Comparison of ENCODE assay signal across 14 cellular contexts in the genomic region with DNA sequence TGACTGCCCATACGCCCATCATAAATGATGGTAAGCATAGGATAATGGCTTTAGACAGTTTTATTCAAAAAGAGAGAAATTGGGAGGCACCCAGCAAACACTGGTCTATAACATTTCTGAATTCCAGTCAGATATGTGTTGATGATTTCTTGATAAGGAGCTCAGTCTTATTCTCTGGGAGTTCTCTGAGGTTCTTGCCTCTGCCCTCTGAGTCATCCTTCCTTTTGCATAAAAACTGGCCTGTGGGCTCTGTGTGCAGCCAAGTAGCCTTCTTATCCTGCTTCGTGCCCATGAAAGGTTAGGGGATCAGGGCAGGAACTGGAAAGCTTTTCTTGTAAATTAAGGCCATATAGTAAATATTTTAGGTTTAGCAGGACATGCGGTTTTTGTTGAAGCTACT. TPM values are rescaled to one million over a fixed set of nuclear protein-coding genes. Genes with fewer than 3 reads are reported as not detected.
A peak's percentile ranks its signal among the peaks of the same experiment; 100 is the strongest.
DNase-seq lines count a peak whose midpoint lies in the region; ATAC-seq and TF ChIP-seq lines count a peak whose summit lies in the region.
"Had no signal": no experiment of that assay in that cellular context is flagged by ENCODE, and none has a peak within 500 bp of the region (broad histone marks: within the 10 kb centered on the region; RNA-seq: fewer than 3 reads in every experiment).

No MANE protein-coding gene starts in this region.

- POLR2A ChIA-PET in OCI-LY7 (lab: Charles Lee) = interaction anchor here (0.6 to 0.7 kb wide), 3 partner anchors 10 to 496 kb away, joined by 3 read pairs; no protein-coding TSS in a partner anchor

- no peak overlapping the region for H3K9ac ChIP-seq in fibroblast of lung (ENCODE audit: insufficient read depth, low read length)

- no peaks in the 10 kb centered on the region for H3K79me2 ChIP-seq in fibroblast of lung (ENCODE audit: control insufficient read depth, insufficient read depth, low read length)
- H3K79me2 ChIP-seq in OCI-LY7 (ENCODE audit: insufficient read depth, low read depth, low read length) = no peaks in the 10 kb centered on the region

- no peaks in the 10 kb centered on the region for H3K9me3 ChIP-seq in fibroblast of lung (ENCODE audit: control insufficient read depth, insufficient read depth, low read depth, low read length)
- H3K9me3 ChIP-seq in OCI-LY7 (ENCODE audit: low read length) = no peaks in the 10 kb centered on the region
- H3K9me3 ChIP-seq: body of pancreas, heart right ventricle had no signal

- H3K4me3 ChIP-seq in fibroblast of lung (replicated peaks in 1 of 4; ENCODE audit: control extremely low read depth in 1 of 4, insufficient read depth in 1 of 4, low read depth in 3 of 4, low read length in 4 of 4) = no peak overlapping the region
- H3K4me3 ChIP-seq in OCI-LY7 (ENCODE audit: low read depth, low read length, poor library complexity, severe bottlenecking) = no peak overlapping the region
- H3K4me3 ChIP-seq: body of pancreas, heart right ventricle had no signal

- H2AFZ ChIP-seq in fibroblast of lung (ENCODE audit: low read length) (no peak overlapping the region), OCI-LY7 (ENCODE audit: low read length) (no peak overlapping the region)

- H3K27me3 ChIP-seq in fibroblast of lung (ENCODE audit: control insufficient read depth, insufficient read depth, low read length) = no peaks in the 10 kb centered on the region
- H3K27me3 ChIP-seq: body of pancreas, heart right ventricle had no signal

- DNase-seq in H4 (ENCODE audit: low spot score) (peak; percentile 49), fibroblast of lung (ENCODE audit: low read depth in 2 of 2) (peak; percentile 78 to 84), renal cortical epithelial cell (ENCODE audit: low read depth) (peak; percentile 75), OCI-LY7 (ENCODE audit: low spot score) (no peak), medulla oblongata (ENCODE audit: extremely low spot score) (no peak)
- DNase-seq: activated CD8-positive, alpha-beta memory T cell treated with anti-CD3 and anti-CD28 coated beads, Interleukin-2, amount 50 U/mL, for 4 hours; body of pancreas; DND-41; heart right ventricle; NCI-H446 treated with DMSO at 0.1 percent for 48 hours had no signal

- no TSS peak for BruUV-seq in OCI-LY7 (replicated peaks; lab: Mats Ljungman, UMichigan)

- no peaks in the 10 kb centered on the region for H3K9me2 ChIP-seq in OCI-LY7 (ENCODE audit: insufficient read depth, low read length)

- no peak for TF ChIP-seq CTCF in fibroblast of lung (conservative IDR thresholded peaks at IDR 0.05 in 1 of 2, IDR thresholded peaks at IDR 0.05 in 1 of 2; ENCODE audit: low read depth in 1 of 2, low read length in 2 of 2)
- TF ChIP-seq CTCF in OCI-LY7 (conservative IDR thresholded peaks at IDR 0.05; ENCODE audit: low read length) = no peak

- CTCF ChIA-PET in OCI-LY7 (lab: Charles Lee; ENCODE audit: unreplicated experiment) = no interaction called here

- ATAC-seq in SK-N-SH treated with all-trans-retinoic acid at 6 μM for 48 hours (peak; percentile 98), HG02763 (IDR thresholded peaks at IDR 0.05; ENCODE audit: unreplicated experiment) (no peak), HG03432 (IDR thresholded peaks at IDR 0.05; ENCODE audit: unreplicated experiment) (no peak)
- ATAC-seq: body of pancreas; heart right ventricle; stimulated activated effector memory CD8-positive, alpha-beta T cell treated with anti-CD3 and anti-CD28 coated beads, Interleukin-12 subunit alpha, Interleukin-12 subunit beta, amount 100 ng/mL, for 72 hours had no signal

- no peak overlapping the region for H3K27ac ChIP-seq in fibroblast of lung (ENCODE audit: insufficient read depth, low read length)
- H3K27ac ChIP-seq in OCI-LY7 (ENCODE audit: low read depth, low read length, poor library complexity, severe bottlenecking) = no peak overlapping the region
- H3K27ac ChIP-seq: body of pancreas, heart right ventricle had no signal

- no peaks in the 10 kb centered on the region for H4K20me1 ChIP-seq in fibroblast of lung (ENCODE audit: control insufficient read depth, extremely low read depth, insufficient read depth, low read length)
- H4K20me1 ChIP-seq in OCI-LY7 (ENCODE audit: insufficient read depth, low read length) = no peaks in the 10 kb centered on the region

- intact Hi-C loops in OCI-LY7 (cut with micrococcal nuclease; ENCODE audit: unreplicated experiment) = no loop called here

- no peaks in the 10 kb centered on the region for H3K4me1 ChIP-seq in fibroblast of lung (ENCODE audit: control insufficient read depth, extremely low read depth, insufficient read depth, low read length)
- H3K4me1 ChIP-seq in OCI-LY7 (ENCODE audit: insufficient read depth, low read length, poor library complexity, severe bottlenecking) = no peaks in the 10 kb centered on the region
- H3K4me1 ChIP-seq: body of pancreas had no signal

- H3K36me3 ChIP-seq in fibroblast of lung (ENCODE audit: control insufficient read depth, insufficient read depth, low read length) = no peaks in the 10 kb centered on the region
- peaks cover 90% of the 10 kb centered on the region for H3K36me3 ChIP-seq in OCI-LY7 (ENCODE audit: insufficient read depth, low read length)

- no peak overlapping the region for H3K4me2 ChIP-seq in fibroblast of lung (ENCODE audit: extremely low read depth, insufficient read depth, low read length)
- H3K4me2 ChIP-seq in OCI-LY7 (ENCODE audit: low read length) = no peak overlapping the region

TF ChIP-seq in SK-N-SH treated with all-trans-retinoic acid at 6 μM for 48 hours, 23 proteins besides CTCF, POLR2A, EP300 and RAD21:
- TF ChIP-seq ARNTL (CRISPR knock-in tag; IDR thresholded peaks at IDR 0.05; ENCODE audit: borderline replicate concordance, low read depth) (no peak), RARB (CRISPR knock-in tag; IDR thresholded peaks at IDR 0.05) (no peak), TCF4 (CRISPR knock-in tag; IDR thresholded peaks at IDR 0.05; ENCODE audit: borderline replicate concordance) (no peak), CREB5 (CRISPR knock-in tag; IDR thresholded peaks at IDR 0.05; ENCODE audit: low read depth) (no peak), ZNF565 (CRISPR knock-in tag; conservative IDR thresholded peaks at IDR 0.05; ENCODE audit: low read depth) (no peak), ZC3H10 (CRISPR knock-in tag; IDR thresholded peaks at IDR 0.05) (no peak), SNAI2 (CRISPR knock-in tag; IDR thresholded peaks at IDR 0.05) (no peak), BACH2 (CRISPR knock-in tag; IDR thresholded peaks at IDR 0.05; ENCODE audit: borderline replicate concordance) (no peak), ZNF70 (CRISPR knock-in tag; IDR thresholded peaks at IDR 0.05) (no peak), GLIS3 (CRISPR knock-in tag; IDR thresholded peaks at IDR 0.05) (no peak), TOX (CRISPR knock-in tag; IDR thresholded peaks at IDR 0.05; ENCODE audit: borderline replicate concordance) (no peak), ESRRG (CRISPR knock-in tag; IDR thresholded peaks at IDR 0.05) (no peak), ZFP3 (CRISPR knock-in tag; IDR thresholded peaks at IDR 0.05) (no peak), CSDC2 (CRISPR knock-in tag; IDR thresholded peaks at IDR 0.05) (no peak), ZNF8 (CRISPR knock-in tag; IDR thresholded peaks at IDR 0.05) (no peak), PPARA (CRISPR knock-in tag; IDR thresholded peaks at IDR 0.05; ENCODE audit: borderline replicate concordance) (no peak)
- TF ChIP-seq, protein P1, sequence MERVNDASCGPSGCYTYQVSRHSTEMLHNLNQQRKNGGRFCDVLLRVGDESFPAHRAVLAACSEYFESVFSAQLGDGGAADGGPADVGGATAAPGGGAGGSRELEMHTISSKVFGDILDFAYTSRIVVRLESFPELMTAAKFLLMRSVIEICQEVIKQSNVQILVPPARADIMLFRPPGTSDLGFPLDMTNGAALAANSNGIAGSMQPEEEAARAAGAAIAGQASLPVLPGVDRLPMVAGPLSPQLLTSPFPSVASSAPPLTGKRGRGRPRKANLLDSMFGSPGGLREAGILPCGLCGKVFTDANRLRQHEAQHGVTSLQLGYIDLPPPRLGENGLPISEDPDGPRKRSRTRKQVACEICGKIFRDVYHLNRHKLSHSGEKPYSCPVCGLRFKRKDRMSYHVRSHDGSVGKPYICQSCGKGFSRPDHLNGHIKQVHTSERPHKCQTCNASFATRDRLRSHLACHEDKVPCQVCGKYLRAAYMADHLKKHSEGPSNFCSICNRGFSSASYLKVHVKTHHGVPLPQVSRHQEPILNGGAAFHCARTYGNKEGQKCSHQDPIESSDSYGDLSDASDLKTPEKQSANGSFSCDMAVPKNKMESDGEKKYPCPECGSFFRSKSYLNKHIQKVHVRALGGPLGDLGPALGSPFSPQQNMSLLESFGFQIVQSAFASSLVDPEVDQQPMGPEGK (CRISPR knock-in tag; IDR thresholded peaks at IDR 0.05; ENCODE audit: borderline replicate concordance) = no peak

RNA-seq across cellular contexts. Expression of gene FAR1, which starts 48.9 kb away (rescaled TPM):
- 27.1 and 35.7 TPM in 2 replicates for total RNA-seq in H4 (2014; rRNA removed; shearing (Covaris generic))
- total RNA-seq in fibroblast of lung (46.2 and 58.1 TPM in 2 replicates), renal cortical epithelial cell (41.0 and 81.3 TPM in 2 replicates), OCI-LY7 (2022) (87.7 and 97.3 TPM in 2 replicates)
- 65.4 and 69.1 TPM in 2 replicates for polyA plus RNA-seq in fibroblast of lung
- 28.0 and 29.5 TPM in 2 replicates for polyA plus RNA-seq in fibroblast of lung (2012)
- polyA minus RNA-seq in fibroblast of lung (ENCODE audit: low replicate concordance) = 18.6 and 49.3 TPM in 2 replicates
- total RNA-seq in OCI-LY7 (2014; rRNA removed; shearing (Covaris generic)) = 52.1 and 61.2 TPM in 2 replicates

Comparison
In these comparisons a context has a peak if more than half of its experiments do, and no peak if none do; other contexts are left out.
1. DNase-seq: peak in H4 (single experiment), fibroblast of lung (2 of 2) and renal cortical epithelial cell (single experiment); none in OCI-LY7 (single experiment) and medulla oblongata (single experiment).